In the genomic region with DNA sequence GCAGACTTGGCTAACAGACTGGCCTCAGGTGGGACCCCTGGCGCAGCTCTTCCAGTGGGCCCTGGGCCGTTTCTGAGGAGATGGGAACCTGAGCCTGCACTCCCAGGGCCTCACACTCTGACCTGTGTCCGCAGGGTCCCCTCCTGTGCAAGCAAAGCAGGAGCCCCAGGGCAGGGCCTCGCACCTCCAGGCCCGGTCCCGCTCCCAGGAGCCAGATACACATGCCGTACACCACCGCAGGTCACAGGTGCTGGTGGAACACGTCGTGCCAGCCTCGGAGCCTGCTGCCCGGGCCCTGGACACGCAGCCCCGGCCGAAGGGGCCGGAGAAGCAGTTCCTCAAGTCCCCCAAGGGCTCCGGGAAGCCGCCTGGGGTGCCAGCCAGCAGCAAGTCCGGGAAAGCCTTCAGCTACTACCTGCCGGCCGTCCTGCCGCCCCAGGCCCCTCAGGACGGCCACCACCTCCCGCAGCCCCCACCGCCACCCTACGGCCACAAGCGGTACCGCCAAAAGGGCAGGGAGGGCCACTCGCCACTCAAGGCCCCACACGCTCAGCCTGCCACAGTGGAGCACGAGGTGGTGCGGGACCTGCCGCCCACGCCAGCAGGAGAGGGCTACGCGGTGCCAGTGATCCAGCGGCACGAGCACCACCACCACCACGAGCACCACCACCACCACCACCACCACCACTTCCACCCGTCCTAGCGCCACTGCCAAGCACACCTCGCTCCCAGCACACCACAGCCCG, we compare ENCODE assay signal across 20 cellular contexts. TPM values are rescaled to one million over a fixed set of nuclear protein-coding genes. Genes with fewer than 3 reads are reported as not detected.
"Had no signal": no experiment of that assay in that cellular context is flagged by ENCODE, and none has a peak within 500 bp of the region (broad histone marks: within the 10 kb centered on the region; RNA-seq: fewer than 3 reads in every experiment).

No MANE protein-coding gene starts in this region.

- H3K4me1 Mint-ChIP-seq: activated CD8-positive, alpha-beta memory T cell treated with anti-CD3 and anti-CD28 coated beads, Interleukin-2, amount 10 ng/mL, durations not matched to agents 7 days and 5 days had no signal

- H3K27ac Mint-ChIP-seq: activated CD4-positive, alpha-beta memory T cell treated with anti-CD3 and anti-CD28 coated beads for 36 hours; activated CD8-positive, alpha-beta memory T cell treated with anti-CD3 and anti-CD28 coated beads, Interleukin-2, amount 10 ng/mL, durations not matched to agents 7 days and 5 days; activated naive CD8-positive, alpha-beta T cell treated with anti-CD3 and anti-CD28 coated beads, Interleukin-2, amount 10 ng/mL, durations not matched to agents 7 days and 5 days; stimulated activated naive CD8-positive, alpha-beta T cell treated with anti-CD3 and anti-CD28 coated beads, Interleukin-15, Interleukin-2, amounts not matched to agents 100 ng/mL and 50 ng/mL, for 24 hours; T-helper 2 cell treated with Interferon-gamma antibody and Interleukin-4, amounts not matched to agents 5 μg/mL and 100 μg/mL, for 36 hours had no signal

- H3K27me3 Mint-ChIP-seq: activated CD8-positive, alpha-beta memory T cell treated with anti-CD3 and anti-CD28 coated beads, Interleukin-2, amount 10 ng/mL, durations not matched to agents 7 days and 5 days; activated naive CD8-positive, alpha-beta T cell treated with anti-CD3 and anti-CD28 coated beads, Interleukin-2, amount 10 ng/mL, durations not matched to agents 7 days and 5 days; stimulated activated naive CD8-positive, alpha-beta T cell treated with anti-CD3 and anti-CD28 coated beads, Interleukin-15, Interleukin-2, amounts not matched to agents 100 ng/mL and 50 ng/mL, for 24 hours had no signal

- DNase-seq: activated CD4-positive, alpha-beta memory T cell treated with anti-CD3 and anti-CD28 coated beads for 36 hours; activated CD8-positive, alpha-beta memory T cell treated with anti-CD3 and anti-CD28 coated beads, Interleukin-2, amount 10 ng/mL, durations not matched to agents 7 days and 5 days; activated naive CD4-positive, alpha-beta T cell treated with Interleukin-2 at 50 U/mL for 16 hours; activated naive CD8-positive, alpha-beta T cell treated with anti-CD3 and anti-CD28 coated beads, Interleukin-2, amount 10 ng/mL, durations not matched to agents 7 days and 5 days; amygdala; caudate nucleus; foreskin melanocyte; mesendoderm; uterus had no signal

- H3K4me3 ChIP-seq: body of pancreas, tibial nerve, uterus had no signal

- ATAC-seq: activated CD8-positive, alpha-beta memory T cell treated with anti-CD3 and anti-CD28 coated beads, Interleukin-2, amount 10 ng/mL, durations not matched to agents 7 days and 5 days; body of pancreas; naive thymus-derived CD8-positive, alpha-beta T cell had no signal

- H3K27me3 ChIP-seq: body of pancreas, neutrophil, tibial nerve, uterus had no signal

- H3K9ac ChIP-seq: parathyroid adenoma had no signal

- H3K9me3 ChIP-seq: body of pancreas, neutrophil, tibial nerve, uterus had no signal

- H3K27ac ChIP-seq: body of pancreas, neutrophil, parathyroid adenoma, tibial nerve, uterus had no signal

- H2AFZ ChIP-seq: parathyroid adenoma had no signal

- FAIRE-seq: colon, keratinocyte, TTC549 had no signal

- H3K79me2 ChIP-seq: parathyroid adenoma had no signal

- H3K4me3 Mint-ChIP-seq: activated CD4-positive, alpha-beta memory T cell treated with anti-CD3 and anti-CD28 coated beads for 36 hours; activated CD8-positive, alpha-beta memory T cell treated with anti-CD3 and anti-CD28 coated beads, Interleukin-2, amount 10 ng/mL, durations not matched to agents 7 days and 5 days; activated naive CD8-positive, alpha-beta T cell treated with anti-CD3 and anti-CD28 coated beads, Interleukin-2, amount 10 ng/mL, durations not matched to agents 7 days and 5 days; naive thymus-derived CD8-positive, alpha-beta T cell; stimulated activated naive CD8-positive, alpha-beta T cell treated with anti-CD3 and anti-CD28 coated beads, Interleukin-15, Interleukin-2, amounts not matched to agents 100 ng/mL and 50 ng/mL, for 24 hours; T-helper 2 cell treated with Interferon-gamma antibody and Interleukin-4, amounts not matched to agents 5 μg/mL and 100 μg/mL, for 36 hours had no signal

- H3K36me3 Mint-ChIP-seq: activated CD4-positive, alpha-beta memory T cell treated with anti-CD3 and anti-CD28 coated beads for 36 hours; naive thymus-derived CD8-positive, alpha-beta T cell had no signal

- H3K4me1 ChIP-seq: body of pancreas, parathyroid adenoma, tibial nerve, uterus had no signal

- H3K36me3 ChIP-seq: neutrophil, tibial nerve, uterus had no signal

RNA-seq across cellular contexts. Expression of gene NKD2, which starts 29.2 kb away (rescaled TPM):
- total RNA-seq: epithelial cell of proximal tubule; naive thymus-derived CD8-positive, alpha-beta T cell had no signal
- polyA plus RNA-seq: keratinocyte had no signal
